8 cellular contexts compared by ENCODE assay signal in the genomic region with DNA sequence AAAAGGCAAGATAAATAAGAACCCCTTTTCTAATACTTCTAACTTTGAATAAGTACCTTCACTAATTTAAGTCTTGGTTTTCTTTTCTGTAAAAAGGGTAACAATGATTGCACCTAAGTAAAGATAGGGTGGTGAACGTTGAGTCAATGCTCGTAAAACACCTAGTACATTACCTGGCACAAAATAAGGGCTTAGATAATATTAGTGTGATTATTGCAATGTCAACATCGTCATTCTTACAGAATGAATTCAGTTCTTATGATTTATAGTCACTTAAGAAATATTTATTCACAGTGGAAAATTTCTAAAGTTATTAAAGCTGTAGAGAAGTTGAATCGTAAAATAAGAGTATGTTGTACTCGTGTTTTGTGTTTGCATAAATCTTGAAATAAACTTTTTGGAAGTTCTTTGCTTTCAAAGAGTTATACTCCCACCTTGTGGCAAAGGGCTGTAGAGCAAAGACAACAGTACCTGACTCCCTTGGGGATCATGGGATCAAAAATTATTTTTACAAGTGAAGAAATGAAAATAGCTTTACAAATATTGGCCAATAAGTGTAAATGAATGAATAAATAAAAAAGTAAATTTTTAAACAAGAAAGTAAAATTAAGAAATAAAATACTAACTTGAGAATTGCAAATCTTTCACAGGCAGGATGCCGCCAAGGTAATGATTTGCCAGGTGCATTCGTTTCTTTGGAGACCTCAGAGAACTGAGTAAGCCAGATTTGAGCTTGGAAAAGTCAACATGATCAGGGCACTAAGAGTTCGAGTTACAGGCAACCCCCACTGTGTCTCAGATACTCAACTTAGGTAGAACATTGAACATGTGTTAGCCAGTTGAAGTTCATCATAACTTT.
A peak's percentile ranks its signal among the peaks of the same experiment; 100 is the strongest.
DNase-seq lines count a peak whose midpoint lies in the region; ATAC-seq, FAIRE-seq and TF ChIP-seq lines count a peak whose summit lies in the region.

No MANE protein-coding gene starts in this region.

- no peaks in the 10 kb centered on the region for H3K9me3 ChIP-seq in keratinocyte (ENCODE audit: control insufficient read depth, low read depth, low read length)

- no peak for ATAC-seq in GM21717 (IDR thresholded peaks at IDR 0.05; ENCODE audit: unreplicated experiment)
- no peak for ATAC-seq in GM18505 (IDR thresholded peaks at IDR 0.05; ENCODE audit: unreplicated experiment)

- no peak overlapping the region for H3K9ac ChIP-seq in keratinocyte (ENCODE audit: control insufficient read depth, extremely low read depth, insufficient read depth, low read length)

- no peak overlapping the region for H3K27ac ChIP-seq in VCaP
- no peak overlapping the region for H3K27ac ChIP-seq in keratinocyte (ENCODE audit: control insufficient read depth, insufficient read depth, low read length)

- no peaks in the 10 kb centered on the region for H3K4me1 ChIP-seq in keratinocyte (ENCODE audit: control insufficient read depth, extremely low read depth, insufficient read depth, low read length)

- FAIRE-seq in keratinocyte (lab: Jason Lieb, UNC): no peak

- H3K79me2 ChIP-seq in keratinocyte (ENCODE audit: control insufficient read depth, insufficient read depth, low read length): no peaks in the 10 kb centered on the region

- TF ChIP-seq CTCF in GM12872 (IDR thresholded peaks at IDR 0.05; ENCODE audit: insufficient read depth, low read depth, low read length): peak; percentile 35; the same call in 2 of the 3 replicates
- TF ChIP-seq CTCF in VCaP (conservative IDR thresholded peaks at IDR 0.05): peak; percentile 90
- peak; percentile 28 to 69 (median 63) for TF ChIP-seq CTCF in keratinocyte (optimal IDR thresholded peaks at IDR 0.05 in 1 of 3, IDR thresholded peaks at IDR 0.05 in 1 of 3, conservative IDR thresholded peaks at IDR 0.05 in 1 of 3; ENCODE audit: extremely low read depth in 1 of 3, insufficient read depth in 2 of 3, low read length in 3 of 3)

- DNase-seq in NCI-H146 treated with DMSO at 0.1 percent for 48 hours (lab: John Stamatoyannopoulos, UW; ENCODE audit: unreplicated experiment) (peak; percentile 13), keratinocyte (ENCODE audit: low read depth, low spot score) (no peak), GDM1 (lab: John Stamatoyannopoulos, UW) (no peak)
- no peak for DNase-seq in activated CD8-positive, alpha-beta memory T cell treated with anti-CD3 and anti-CD28 coated beads, Interleukin-2, amount 50 U/mL, for 4 hours

- dilution Hi-C loops in keratinocyte (cut with MboI; ENCODE audit: extremely low pct_ligation_motif_present, low sequenced_read_pairs): no loop called here

- no peak for TF ChIP-seq POLR2A in GM18505 (IDR thresholded peaks at IDR 0.05; ENCODE audit: borderline replicate concordance, extremely low read depth, insufficient read depth, insufficient read length)

- no peak overlapping the region for H3K4me3 ChIP-seq in keratinocyte (ENCODE audit: control insufficient read depth in 2 of 3, extremely low read depth in 1 of 3, insufficient read depth in 2 of 3, low read depth in 1 of 3, low read length in 3 of 3)

- H4K20me1 ChIP-seq in keratinocyte (ENCODE audit: control insufficient read depth, extremely low read depth, insufficient read depth, low read length): no peaks in the 10 kb centered on the region

- H3K4me2 ChIP-seq in keratinocyte (ENCODE audit: control insufficient read depth, extremely low read depth, insufficient read depth, low read depth, low read length): no peak overlapping the region

- no peaks in the 10 kb centered on the region for H3K9me1 ChIP-seq in keratinocyte (ENCODE audit: control insufficient read depth, extremely low read depth, insufficient read depth, low read length)

- peak overlapping the region; percentile 16 for H2AFZ ChIP-seq in keratinocyte (ENCODE audit: control insufficient read depth, low read length)

- H3K36me3 ChIP-seq in keratinocyte (ENCODE audit: control insufficient read depth in 2 of 2, extremely low read depth in 1 of 2, insufficient read depth in 2 of 2, low read length in 2 of 2): no peaks in the 10 kb centered on the region

- H3K27me3 ChIP-seq in keratinocyte (ENCODE audit: control insufficient read depth, extremely low read depth, insufficient read depth, low read length): no peaks in the 10 kb centered on the region

Comparison
In these comparisons a context has a peak if more than half of its experiments do, and no peak if none do; other contexts are left out.
1. CTCF ChIP-seq: peak in every context shown above with its lines; median percentile 90 in VCaP; 63 in keratinocyte; 35 in GM12872.